In the genomic region with DNA sequence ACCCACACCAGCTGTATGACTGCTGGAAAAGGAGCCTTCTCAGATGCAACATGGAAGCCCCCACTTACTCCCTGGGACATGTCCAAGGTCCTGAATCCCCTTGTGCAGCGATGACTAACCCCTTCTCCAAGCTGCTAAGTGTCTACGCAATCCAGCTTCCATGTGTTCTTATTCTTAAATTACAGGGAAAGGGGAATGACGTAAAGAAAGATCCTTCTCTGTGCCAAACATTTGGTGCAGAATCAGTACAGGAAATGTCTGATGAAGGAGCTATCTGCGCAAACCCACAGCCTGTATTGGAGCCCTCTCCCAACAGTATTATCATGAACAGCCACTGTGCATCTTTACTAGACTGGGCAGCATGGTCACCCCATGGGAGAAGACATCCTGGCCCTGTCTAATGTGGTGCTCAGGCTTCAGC, we compare ENCODE assay signal across 16 cellular contexts.
DNase-seq lines count a peak whose midpoint lies in the region; ATAC-seq, FAIRE-seq and TF ChIP-seq lines count a peak whose summit lies in the region.
"Had no signal": no experiment of that assay in that cellular context is flagged by ENCODE, and none has a peak within 500 bp of the region (broad histone marks: within the 10 kb centered on the region; RNA-seq: fewer than 3 reads in every experiment).

No MANE protein-coding gene starts in this region.

- no peak for FAIRE-seq in bronchial epithelial cell (lab: Jason Lieb, UNC)
- FAIRE-seq in RCC 7860 (lab: Jason Lieb, UNC), result no peak

- intact Hi-C loops in Right ventricle myocardium inferior (cut with DNase I), result no loop called here
- intact Hi-C loops in cardiac septum (cut with DNase I), result no loop called here

- TF ChIP-seq CTCF in bronchial epithelial cell (IDR thresholded peaks at IDR 0.05; ENCODE audit: insufficient read depth, low read length, severe bottlenecking), result no peak

- no peak overlapping the region for H3K4me3 ChIP-seq in bronchial epithelial cell (ENCODE audit: low read depth, low read length)
- H3K4me3 ChIP-seq: tibial artery had no signal

- H3K36me3 ChIP-seq in bronchial epithelial cell (ENCODE audit: control insufficient read depth, insufficient read depth, low read length), result no peaks in the 10 kb centered on the region
- H3K36me3 ChIP-seq: tibial artery had no signal

- no peaks in the 10 kb centered on the region for H3K27me3 ChIP-seq in bronchial epithelial cell (ENCODE audit: control insufficient read depth, insufficient read depth, low read length)
- H3K27me3 ChIP-seq: tibial artery had no signal

- ATAC-seq in Right ventricle myocardium inferior (peak; percentile 85), GM18498 (IDR thresholded peaks at IDR 0.05; ENCODE audit: unreplicated experiment) (no peak), GM18519 (IDR thresholded peaks at IDR 0.05; ENCODE audit: low FRiP score, unreplicated experiment) (no peak)
- ATAC-seq: activated naive CD4-positive, alpha-beta T cell treated with anti-CD3 and anti-CD28 coated beads, Interleukin-2, amount 50 U/mL, for 72 hours; natural killer cell treated with Interleukin-12 subunit alpha and Interleukin-12 subunit beta and Interleukin-15 and Interleukin-18, amount 100 ng/mL, for 72 hours had no signal

- no peak for DNase-seq in Right ventricle myocardium inferior (ENCODE audit: missing footprints)
- no peak for DNase-seq in cardiac septum (ENCODE audit: low spot score)
- peak; percentile 35 for DNase-seq in bronchial epithelial cell (ENCODE audit: low read depth)
- peak; percentile 23 for DNase-seq in iPS-NIHi11 (ENCODE audit: low spot score)
- DNase-seq in activated effector memory CD4-positive, alpha-beta T cell treated with Interleukin-2 at 50 U/mL for 16 hours, result no peak
- no peak for DNase-seq in RCC 7860 (ENCODE audit: low spot score)
- DNase-seq: dermis blood vessel endothelial cell, DMS 273 treated with DMSO at 0.1 percent for 48 hours, GOT3, NCI-H1417, NCI-H524 treated with DMSO at 0.1 percent for 48 hours, tibial artery had no signal

Comparison
In these comparisons a context has a peak if more than half of its experiments do, and no peak if none do; other contexts are left out.
1. DNase-seq: peak in bronchial epithelial cell (single experiment) and iPS-NIHi11 (single experiment); none in Right ventricle myocardium inferior (single experiment), cardiac septum (single experiment), activated effector memory CD4-positive, alpha-beta T cell treated with Interleukin-2 at 50 U/mL for 16 hours (single experiment) and RCC 7860 (single experiment).